Comparison of ENCODE assay signal across 7 cellular contexts in genomic region chr2:89299196-89299595, GRCh38.
A peak's percentile ranks its signal among the peaks of the same experiment; 100 is the strongest.
DNase-seq lines count a peak whose midpoint lies in the region; ATAC-seq and TF ChIP-seq lines count a peak whose summit lies in the region.
"Not testable (repeated sequence)": the region's sequence is repeated elsewhere in the genome, so short reads cannot be mapped to it uniquely, and the experiment has no call there.

No MANE protein-coding gene starts in this region.

- H3K36me3 ChIP-seq in Karpas-422 (ENCODE audit: insufficient read depth, low read length); left lung: not testable (repeated sequence)

- H3K4me2 ChIP-seq in Karpas-422 (ENCODE audit: low read depth, low read length, poor library complexity, severe bottlenecking): peak overlapping the region; percentile 48

- H3K27me3 ChIP-seq in Karpas-422 (ENCODE audit: low read length); left lung: not testable (repeated sequence)

- ATAC-seq in GM18867 (IDR thresholded peaks at IDR 0.05; ENCODE audit: unreplicated experiment): peak; percentile 79
- ATAC-seq in GM19438 (IDR thresholded peaks at IDR 0.05; ENCODE audit: low read depth, unreplicated experiment): peak; percentile 65
- peak; percentile 83 for ATAC-seq in HG02588 (IDR thresholded peaks at IDR 0.05; ENCODE audit: unreplicated experiment)
- ATAC-seq in HG02973 (IDR thresholded peaks at IDR 0.05; ENCODE audit: unreplicated experiment): peak; percentile 62
- ATAC-seq in HG03378 (IDR thresholded peaks at IDR 0.05; ENCODE audit: unreplicated experiment): peak; percentile 59
- ATAC-seq in left lung: peak; percentile 56

- H4K20me1 ChIP-seq in Karpas-422 (ENCODE audit: insufficient read depth, low read depth, low read length): not testable (repeated sequence)

- H3K79me2 ChIP-seq in Karpas-422 (ENCODE audit: low read length): not testable (repeated sequence)

- not testable (repeated sequence) for H3K27ac ChIP-seq in Karpas-422 (ENCODE audit: low read length); left lung

- H3K9me3 ChIP-seq in Karpas-422 (ENCODE audit: low read length); left lung: not testable (repeated sequence)

- not testable (repeated sequence) for H3K4me3 ChIP-seq in Karpas-422 (ENCODE audit: low read length); left lung

- not testable (repeated sequence) for H2AFZ ChIP-seq in Karpas-422 (ENCODE audit: low read length)

- H3K9ac ChIP-seq in Karpas-422 (ENCODE audit: low read length): not testable (repeated sequence)

- intact Hi-C loops in left lung (cut with DNase I): not testable (repeated sequence)

- TF ChIP-seq CTCF in left lung (IDR thresholded peaks at IDR 0.05): not testable (repeated sequence)

- not testable (repeated sequence) for H3K9me2 ChIP-seq in Karpas-422 (replicated peaks; ENCODE audit: insufficient read depth, low read length)

- H3K4me1 ChIP-seq in Karpas-422 (ENCODE audit: low read length): peaks cover 20% of the 10 kb centered on the region
- not testable (repeated sequence) for H3K4me1 ChIP-seq in left lung

- not testable (repeated sequence) for DNase-seq in Karpas-422, left lung
